Comparison of ENCODE assay signal across 16 cellular contexts in genomic region chr5:38622723-38623129, GRCh38.
"Had no signal": no experiment of that assay in that cellular context is flagged by ENCODE, and none has a peak within 500 bp of the region (broad histone marks: within the 10 kb centered on the region; RNA-seq: fewer than 3 reads in every experiment).

No MANE protein-coding gene starts in this region.

- H3K9me3 ChIP-seq: neutrophil had no signal

- H3K27me3 ChIP-seq: neutrophil, suprapubic skin had no signal

- H3K4me1 ChIP-seq: suprapubic skin had no signal

- DNase-seq: activated CD4-positive, alpha-beta memory T cell treated with anti-CD3 and anti-CD28 coated beads, Interleukin-2, amount 10 ng/mL, durations not matched to agents 7 days and 5 days; activated CD4-positive, alpha-beta T cell treated with anti-CD3 and anti-CD28 coated beads for 1 hour; activated gamma-delta T cell; activated T-cell treated with anti-CD3 and anti-CD28 coated beads, Interleukin-2, amount 50 U/mL, for 48 hours; dermis blood vessel endothelial cell; erythroblast; glutamatergic neuron; immature natural killer cell; left colon; naive thymus-derived CD4-positive, alpha-beta T cell; stimulated activated CD4-positive, alpha-beta T cell treated with anti-CD3 and anti-CD28 coated beads, Interleukin-2, amount 100 ng/mL, for 24 hours; stimulated activated naive B cell treated with anti-CD40 and anti-IgM and Interleukin-4, amounts not matched to agents 10 μg/mL and 1 μg/mL and 100 μg/mL, for 72 hours; T-helper 9 cell had no signal

- H3K4me3 ChIP-seq: suprapubic skin had no signal

- ATAC-seq: left colon; naive thymus-derived CD4-positive, alpha-beta T cell; sciatic nerve; stimulated activated naive B cell treated with anti-CD40 and anti-IgM and Interleukin-4, amounts not matched to agents 10 μg/mL and 1 μg/mL and 100 μg/mL, for 72 hours had no signal

- H3K27ac ChIP-seq: neutrophil, suprapubic skin had no signal

- H3K36me3 ChIP-seq: neutrophil, suprapubic skin had no signal
